Comparison of ENCODE assay signal across 1 cellular context in genomic region chr4:101790521-101791188, GRCh38.
TF ChIP-seq lines count a peak whose summit lies in the region.

Gene BANK1, plus strand, starts transcription at chr4:101790730. Its CDS starts 151 bp downstream, at chr4:101790881.

TF ChIP-seq in HepG2, 621 proteins besides CTCF, POLR2A, EP300 and RAD21 (continued from another document):
- TF ChIP-seq FOXP4 (CRISPR knock-in tag; IDR thresholded peaks at IDR 0.05) (no peak), KDM5B (CRISPR knock-in tag; IDR thresholded peaks at IDR 0.05; ENCODE audit: borderline replicate concordance) (peak; percentile 53; the same call in 1 of the 2 replicates), FUBP1 (CRISPR knock-in tag; IDR thresholded peaks at IDR 0.05; ENCODE audit: borderline replicate concordance) (no peak), ZNF572 (CRISPR knock-in tag; IDR thresholded peaks at IDR 0.05) (no peak), ZSCAN20 (CRISPR knock-in tag; IDR thresholded peaks at IDR 0.05; ENCODE audit: borderline replicate concordance) (no peak), ZNF782 (CRISPR knock-in tag; IDR thresholded peaks at IDR 0.05; ENCODE audit: borderline replicate concordance) (0 out of 2 replicates have a peak, but pooled peaks have one; percentile 49)
TF ChIP-seq in HepG2: peak in this region for 46.
